In genomic region chr20:35025116-35025515, GRCh38 we compare ENCODE assay signal across 21 cellular contexts.
"Had no signal": no experiment of that assay in that cellular context is flagged by ENCODE, and none has a peak within 500 bp of the region (broad histone marks: within the 10 kb centered on the region; RNA-seq: fewer than 3 reads in every experiment).

No MANE protein-coding gene starts in this region.

- H3K9me3 ChIP-seq: esophagus muscularis mucosa, gastroesophageal sphincter, heart right ventricle, left lung, lower lobe of right lung, mucosa of descending colon had no signal

- ATAC-seq: foreskin keratinocyte, gastroesophageal sphincter, heart right ventricle, left lung, left ventricle myocardium superior, lower lobe of right lung, mucosa of descending colon had no signal

- H3K27me3 ChIP-seq: dorsolateral prefrontal cortex, esophagus muscularis mucosa, foreskin keratinocyte, gastroesophageal sphincter, heart right ventricle, left lung had no signal

- H3K4me3 ChIP-seq: coronary artery, dorsolateral prefrontal cortex, esophagus muscularis mucosa, gastroesophageal sphincter, heart right ventricle, left lung, lower lobe of right lung, mucosa of descending colon had no signal

- H3K4me1 ChIP-seq: foreskin keratinocyte, left lung, lower lobe of right lung had no signal

- FAIRE-seq: colon, endothelial cell of umbilical vein, frontal cortex, islet of Langerhans, keratinocyte had no signal

- DNase-seq: dermis blood vessel endothelial cell; dorsolateral prefrontal cortex; effector CD4-positive, alpha-beta T cell; effector memory CD4-positive, alpha-beta T cell; foreskin keratinocyte; heart right ventricle; hippocampal formation; left lung; left ventricle myocardium superior; lower lobe of right lung; mesenchymal stem cell; mucosa of descending colon; naive B cell had no signal

- H3K27ac ChIP-seq: coronary artery, esophagus muscularis mucosa, foreskin keratinocyte, heart right ventricle, left lung, lower lobe of right lung had no signal
